ENCODE assay signal across 8 cellular contexts in the genomic region with DNA sequence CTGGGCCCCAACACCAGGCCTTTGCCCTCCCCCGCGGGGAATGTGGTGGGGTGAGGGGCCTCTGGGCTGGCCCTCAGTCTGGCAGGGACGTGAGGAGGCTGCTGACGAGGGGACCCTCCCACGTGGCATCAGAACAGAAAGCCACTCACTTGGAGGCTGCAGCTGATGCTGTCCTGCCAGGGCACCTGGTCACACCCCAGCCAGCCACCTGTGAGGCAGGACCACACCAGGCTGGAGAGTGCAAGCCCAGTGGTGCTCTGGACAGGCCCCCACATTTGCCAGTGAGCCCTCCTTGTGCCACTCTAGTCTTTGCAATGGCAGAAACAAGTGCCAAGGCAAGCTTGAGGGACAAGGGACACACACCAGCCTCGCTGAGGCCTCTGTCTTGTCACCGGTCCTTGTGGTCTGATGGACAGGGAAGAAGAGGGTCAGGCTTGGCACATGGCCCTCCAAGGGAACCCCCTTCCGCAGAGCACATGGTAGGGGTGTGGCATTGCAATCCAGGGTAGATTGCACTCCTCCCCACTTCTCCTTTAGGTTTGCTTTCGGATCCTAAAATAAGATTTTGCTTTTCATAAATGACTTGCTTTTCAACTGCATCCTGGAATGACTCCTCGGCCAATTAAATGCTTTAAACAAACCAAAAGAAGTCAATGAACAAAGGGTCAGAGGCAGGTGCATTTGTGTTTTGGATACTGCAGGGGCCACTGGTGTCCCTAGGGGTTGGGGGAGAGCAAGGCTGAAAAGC. TPM values are rescaled to one million over a fixed set of nuclear protein-coding genes. Genes with fewer than 3 reads are reported as not detected.
A peak's percentile ranks its signal among the peaks of the same experiment; 100 is the strongest.
DNase-seq lines count a peak whose midpoint lies in the region; ATAC-seq and TF ChIP-seq lines count a peak whose summit lies in the region.

No MANE protein-coding gene starts in this region.

- no TSS peak for BruUV-seq in OCI-LY7 (replicated peaks; lab: Mats Ljungman, UMichigan)

- H3K36me3 Mint-ChIP-seq in activated CD8-positive, alpha-beta memory T cell treated with anti-CD3 and anti-CD28 coated beads, Interleukin-2, amount 10 ng/mL, durations not matched to agents 7 days and 5 days = peaks cover 19% of the 10 kb centered on the region

- no peaks in the 10 kb centered on the region for H4K20me1 ChIP-seq in OCI-LY7 (ENCODE audit: insufficient read depth, low read length)

- no peak for DNase-seq in activated CD8-positive, alpha-beta memory T cell treated with anti-CD3 and anti-CD28 coated beads, Interleukin-2, amount 10 ng/mL, durations not matched to agents 7 days and 5 days
- no peak for DNase-seq in activated CD8-positive, alpha-beta memory T cell treated with anti-CD3 and anti-CD28 coated beads, Interleukin-2, amount 50 U/mL, for 48 hours
- DNase-seq in OCI-LY7 (ENCODE audit: low spot score) = peak; percentile 94
- DNase-seq in pons (ENCODE audit: low spot score) = peak; percentile 22
- DNase-seq in lower leg skin (ENCODE audit: low spot score in 2 of 2) = no peak
- no peak for DNase-seq in NCI-H510A treated with DMSO at 0.1 percent for 48 hours (lab: John Stamatoyannopoulos, UW)
- no peak for DNase-seq in DMS114 treated with DMSO at 0.1 percent for 48 hours (lab: John Stamatoyannopoulos, UW; ENCODE audit: unreplicated experiment)

- H3K4me1 ChIP-seq in OCI-LY7 (ENCODE audit: insufficient read depth, low read length, poor library complexity, severe bottlenecking) = peaks cover 100% of the 10 kb centered on the region

- CTCF ChIA-PET in activated CD8-positive, alpha-beta memory T cell treated with anti-CD3 and anti-CD28 coated beads, Interleukin-2, amount 10 ng/mL, durations not matched to agents 7 days and 5 days (lab: Charles Lee) = interaction anchor here (1.2 to 16.4 kb wide), 4 partner anchors 9 to 54 kb away, joined by 3 to 238 read pairs (median 4); no protein-coding TSS in a partner anchor
- CTCF ChIA-PET in OCI-LY7 (lab: Charles Lee; ENCODE audit: unreplicated experiment) = interaction anchor here (0.9 to 1.1 kb wide), 2 partner anchors 14 to 34 kb away, joined by 6 read pairs; no protein-coding TSS in a partner anchor

- intact Hi-C loops in OCI-LY7 (cut with micrococcal nuclease; ENCODE audit: unreplicated experiment) (loop anchor here (1.0 to 2.0 kb wide), 2 partner anchors 8 to 53 kb away; partner anchors contain the start of gene CCDC88C), lower leg skin (cut with DNase I; ENCODE audit: low total_unique reads) (no loop called here)

- no peak for TF ChIP-seq POLR2A in lower leg skin (IDR thresholded peaks at IDR 0.05)

- peak overlapping the region; percentile 94 for H3K27ac ChIP-seq in OCI-LY7 (ENCODE audit: low read depth, low read length, poor library complexity, severe bottlenecking)

- H3K4me3 ChIP-seq in OCI-LY7 (ENCODE audit: low read depth, low read length, poor library complexity, severe bottlenecking) (peak overlapping the region; percentile 47), lower leg skin (ENCODE audit: low read depth, poor library complexity, severe bottlenecking) (no peak overlapping the region)

- peak; percentile 50 for TF ChIP-seq CTCF in OCI-LY7 (conservative IDR thresholded peaks at IDR 0.05; ENCODE audit: low read length)
- no peak for TF ChIP-seq CTCF in lower leg skin (IDR thresholded peaks at IDR 0.05)

- peaks cover 28% of the 10 kb centered on the region for H3K36me3 ChIP-seq in OCI-LY7 (ENCODE audit: insufficient read depth, low read length)

- H3K4me1 Mint-ChIP-seq in activated CD8-positive, alpha-beta memory T cell treated with anti-CD3 and anti-CD28 coated beads, Interleukin-2, amount 10 ng/mL, durations not matched to agents 7 days and 5 days = peaks cover 74% of the 10 kb centered on the region

- H3K9me3 Mint-ChIP-seq in activated CD8-positive, alpha-beta memory T cell treated with anti-CD3 and anti-CD28 coated beads, Interleukin-2, amount 10 ng/mL, durations not matched to agents 7 days and 5 days (ENCODE audit: low read depth) = no peaks in the 10 kb centered on the region

- H3K9me3 ChIP-seq in OCI-LY7 (ENCODE audit: low read length) = no peaks in the 10 kb centered on the region

- POLR2A ChIA-PET in OCI-LY7 (lab: Charles Lee) = interaction anchor here (0.6 to 18.1 kb wide), 4 partner anchors 8 to 733 kb away, joined by 3 to 311 read pairs (median 7); no protein-coding TSS in a partner anchor

- no peak overlapping the region for H3K4me3 Mint-ChIP-seq in activated CD8-positive, alpha-beta memory T cell treated with anti-CD3 and anti-CD28 coated beads, Interleukin-2, amount 10 ng/mL, durations not matched to agents 7 days and 5 days

- H3K9me2 ChIP-seq in OCI-LY7 (ENCODE audit: insufficient read depth, low read length) = no peaks in the 10 kb centered on the region

- 80 to 85% methylated on average over 10 of the region's 10 CpGs for WGBS in lower leg skin, 2 donors

- no peak for ATAC-seq in activated CD8-positive, alpha-beta memory T cell treated with anti-CD3 and anti-CD28 coated beads, Interleukin-2, amount 10 ng/mL, durations not matched to agents 7 days and 5 days
- peak; percentile 49 for ATAC-seq in HG02840 (IDR thresholded peaks at IDR 0.05; ENCODE audit: low FRiP score, unreplicated experiment)

- no peaks in the 10 kb centered on the region for H3K27me3 Mint-ChIP-seq in activated CD8-positive, alpha-beta memory T cell treated with anti-CD3 and anti-CD28 coated beads, Interleukin-2, amount 10 ng/mL, durations not matched to agents 7 days and 5 days

- peak overlapping the region; percentile 87 for H3K4me2 ChIP-seq in OCI-LY7 (ENCODE audit: low read length)

- H3K79me2 ChIP-seq in OCI-LY7 (ENCODE audit: insufficient read depth, low read depth, low read length) = peaks cover 94% of the 10 kb centered on the region

- peak overlapping the region; percentile 58 for H3K27ac Mint-ChIP-seq in activated CD8-positive, alpha-beta memory T cell treated with anti-CD3 and anti-CD28 coated beads, Interleukin-2, amount 10 ng/mL, durations not matched to agents 7 days and 5 days

- no peak overlapping the region for H2AFZ ChIP-seq in OCI-LY7 (ENCODE audit: low read length)

RNA-seq across cellular contexts. Expression of gene CCDC88C, which starts 53.7 kb away (rescaled TPM):
- 100 to 1,000 TPM; 151 to 214 TPM for total RNA-seq in activated CD8-positive, alpha-beta memory T cell treated with anti-CD3 and anti-CD28 coated beads, Interleukin-2, amount 10 ng/mL, durations not matched to agents 7 days and 5 days
- 89.3 and 137 TPM in 2 replicates for total RNA-seq in OCI-LY7 (2014; rRNA removed; shearing (Covaris generic))
- total RNA-seq in OCI-LY7 (2022) (253 and 262 TPM in 2 replicates), lower leg skin (10 to 100 TPM in 2 of 4 donors, 1 to 10 TPM in 2; 8.5 to 21.8 (median 13.4) TPM)

Comparison
In these comparisons a context has a peak if more than half of its experiments do, and no peak if none do; other contexts are left out.
1. DNase-seq: peak in OCI-LY7 (single experiment) and pons (single experiment); none in activated CD8-positive, alpha-beta memory T cell treated with anti-CD3 and anti-CD28 coated beads, Interleukin-2, amount 10 ng/mL, durations not matched to agents 7 days and 5 days (single experiment), activated CD8-positive, alpha-beta memory T cell treated with anti-CD3 and anti-CD28 coated beads, Interleukin-2, amount 50 U/mL, for 48 hours (single experiment), lower leg skin (0 of 2), NCI-H510A treated with DMSO at 0.1 percent for 48 hours (single experiment) and DMS114 treated with DMSO at 0.1 percent for 48 hours (single experiment).